In genomic region chr17:4577386-4577993, GRCh38 we compare ENCODE assay signal across 35 cellular contexts. TPM values are rescaled to one million over a fixed set of nuclear protein-coding genes. Genes with fewer than 3 reads are reported as not detected.
DNase-seq lines count a peak whose midpoint lies in the region; ATAC-seq and TF ChIP-seq lines count a peak whose summit lies in the region.
"Had no signal": no experiment of that assay in that cellular context is flagged by ENCODE, and none has a peak within 500 bp of the region (broad histone marks: within the 10 kb centered on the region; RNA-seq: fewer than 3 reads in every experiment).

No MANE protein-coding gene starts in this region.

- TF ChIP-seq CTCF in mesothelial cell of epicardium (IDR thresholded peaks at IDR 0.05; ENCODE audit: unreplicated experiment): no peak
- no peak for TF ChIP-seq CTCF in gastrocnemius medialis (IDR thresholded peaks at IDR 0.05 in 4 of 5, conservative IDR thresholded peaks at IDR 0.05 in 1 of 5)

- 0 out of 2 replicates have a peak, but pooled peaks cover 2% of the 10 kb centered on the region for H3K9me3 ChIP-seq in HUES6 (ENCODE audit: control insufficient read depth, insufficient read depth, low read depth, low read length)
- H3K9me3 ChIP-seq in gastrocnemius medialis: no peaks in the 10 kb centered on the region
- H3K9me3 ChIP-seq: transverse colon had no signal

- ATAC-seq in gastrocnemius medialis: no peak
- no peak for ATAC-seq in GM18907 (IDR thresholded peaks at IDR 0.05; ENCODE audit: unreplicated experiment)
- ATAC-seq in GM21619 (IDR thresholded peaks at IDR 0.05; ENCODE audit: unreplicated experiment): no peak
- ATAC-seq in GM21786 (IDR thresholded peaks at IDR 0.05; ENCODE audit: unreplicated experiment): no peak
- ATAC-seq: HCT116; naive thymus-derived CD8-positive, alpha-beta T cell; T-cell had no signal

- intact Hi-C loops in gastrocnemius medialis (cut with DNase I; ENCODE audit: low total_unique reads): loop anchor here (10.0 kb wide), 1 partner anchor 217 kb away; the partner anchor contains the start of gene PSMB6

- H3K36me3 Mint-ChIP-seq in mesothelial cell of epicardium: no peaks in the 10 kb centered on the region
- H3K36me3 Mint-ChIP-seq: activated naive CD8-positive, alpha-beta T cell treated with anti-CD3 and anti-CD28 coated beads for 36 hours; naive thymus-derived CD8-positive, alpha-beta T cell; T-cell had no signal

- no peaks in the 10 kb centered on the region for H3K9me3 Mint-ChIP-seq in mesothelial cell of epicardium
- H3K9me3 Mint-ChIP-seq: activated B cell treated with CpG ODN at 0.5 μM for 24 hours; activated CD4-positive, alpha-beta T cell treated with anti-CD3 and anti-CD28 coated beads, Interleukin-2, amount 10 ng/mL, durations not matched to agents 7 days and 5 days; activated naive CD8-positive, alpha-beta T cell treated with anti-CD3 and anti-CD28 coated beads for 36 hours; naive thymus-derived CD8-positive, alpha-beta T cell; T-cell had no signal

- no peaks in the 10 kb centered on the region for H3K27me3 Mint-ChIP-seq in mesothelial cell of epicardium (ENCODE audit: low read depth)

- in situ Hi-C loops in gastrocnemius medialis (cut with MboI; ENCODE audit: low sequenced_read_pairs in 4 of 4): no loop called here

- DNase-seq in amniotic epithelial cell (ENCODE audit: low read depth) (peak; percentile 54), mesothelial cell of epicardium (ENCODE audit: low spot score in 2 of 2, unreplicated experiment in 2 of 2) (no peak), gastrocnemius medialis (no peak)
- DNase-seq: activated B cell treated with CpG ODN at 0.5 μM for 24 hours; activated CD4-positive, alpha-beta T cell treated with anti-CD3 and anti-CD28 coated beads, Interleukin-2, amount 10 ng/mL, durations not matched to agents 7 days and 5 days; activated effector memory CD4-positive, alpha-beta T cell treated with Interleukin-2 at 50 U/mL for 16 hours; activated naive CD8-positive, alpha-beta T cell treated with anti-CD3 and anti-CD28 coated beads for 36 hours; COR-L47; DMS53; effector CD8-positive, alpha-beta T cell; NCI-H1092; NCI-H1694 treated with DMSO at 0.1 percent for 48 hours; NCI-H2171; stimulated activated CD4-positive, alpha-beta T cell treated with anti-CD3 and anti-CD28 coated beads, Interleukin-4, amount 100 ng/mL, for 24 hours; transverse colon had no signal

- no peak overlapping the region for H3K4me3 ChIP-seq in HUES6 (ENCODE audit: low read depth, low read length)
- no peak overlapping the region for H3K4me3 ChIP-seq in gastrocnemius medialis
- H3K4me3 ChIP-seq: coronary artery, transverse colon had no signal

- H3K36me3 ChIP-seq in HUES6 (ENCODE audit: control insufficient read depth, insufficient read depth, low read length) (no peaks in the 10 kb centered on the region), gastrocnemius medialis (no peaks in the 10 kb centered on the region)
- H3K36me3 ChIP-seq: transverse colon had no signal

- H3K27ac ChIP-seq in HUES6 (ENCODE audit: low read depth, low read length): peak overlapping the region; percentile 62
- H3K27ac ChIP-seq in gastrocnemius medialis: peak overlapping the region in 3 of 4 donors; percentile 78 to 84 (median 81)
- H3K27ac ChIP-seq: C4-2B, coronary artery, epithelial cell of prostate, parathyroid adenoma, transverse colon had no signal

- no peak overlapping the region for H3K4me3 Mint-ChIP-seq in mesothelial cell of epicardium
- H3K4me3 Mint-ChIP-seq: activated B cell treated with CpG ODN at 0.5 μM for 24 hours; activated CD4-positive, alpha-beta T cell treated with anti-CD3 and anti-CD28 coated beads, Interleukin-2, amount 10 ng/mL, durations not matched to agents 7 days and 5 days; activated naive CD8-positive, alpha-beta T cell treated with anti-CD3 and anti-CD28 coated beads for 36 hours; naive thymus-derived CD8-positive, alpha-beta T cell; T-cell had no signal

- peak overlapping the region; percentile 85 for H3K27ac Mint-ChIP-seq in mesothelial cell of epicardium
- H3K27ac Mint-ChIP-seq: activated B cell treated with CpG ODN at 0.5 μM for 24 hours; activated CD4-positive, alpha-beta T cell treated with anti-CD3 and anti-CD28 coated beads, Interleukin-2, amount 10 ng/mL, durations not matched to agents 7 days and 5 days; activated naive CD8-positive, alpha-beta T cell treated with anti-CD3 and anti-CD28 coated beads for 36 hours; naive thymus-derived CD8-positive, alpha-beta T cell; T-cell had no signal

- H3K27me3 ChIP-seq in HUES6 (ENCODE audit: control insufficient read depth, insufficient read depth, low read length) (peaks cover 7% of the 10 kb centered on the region), gastrocnemius medialis (no peaks in the 10 kb centered on the region)

- peaks cover 64% of the 10 kb centered on the region for H3K4me1 Mint-ChIP-seq in mesothelial cell of epicardium

- H3K9ac ChIP-seq in HUES6 (ENCODE audit: low read length): no peak overlapping the region
- H3K9ac ChIP-seq: parathyroid adenoma had no signal

- TF ChIP-seq POLR2A in gastrocnemius medialis (IDR thresholded peaks at IDR 0.05): no peak

- H3K4me1 ChIP-seq in HUES6 (ENCODE audit: control insufficient read depth, insufficient read depth, low read length) (peaks cover 32% of the 10 kb centered on the region), gastrocnemius medialis (peaks cover 36 to 42% of the 10 kb centered on the region in 2 donors)
- H3K4me1 ChIP-seq: parathyroid adenoma, transverse colon had no signal

RNA-seq across cellular contexts. Expression of gene SMTNL2, which starts 6.8 kb away (rescaled TPM):
- total RNA-seq in mesothelial cell of epicardium (64.8 to 68.2 TPM (median 65.7 TPM) in 3 replicates), gastrocnemius medialis (100 to 1,000 TPM; 110 to 588 (median 420) TPM)
- total RNA-seq: activated B cell treated with CpG ODN at 0.5 μM for 24 hours; activated CD4-positive, alpha-beta T cell treated with anti-CD3 and anti-CD28 coated beads, Interleukin-2, amount 10 ng/mL, durations not matched to agents 7 days and 5 days; activated CD8-positive, alpha-beta memory T cell treated with anti-CD3 and anti-CD28 coated beads for 36 hours; activated naive CD8-positive, alpha-beta T cell treated with anti-CD3 and anti-CD28 coated beads for 36 hours; glomerular endothelial cell; liver; mononuclear cell; naive thymus-derived CD8-positive, alpha-beta T cell; RPMI7951; T-cell had no signal

RNA-seq across cellular contexts. Expression of gene GGT6, which starts 17.1 kb away (rescaled TPM):
- total RNA-seq in mesothelial cell of epicardium (0.09 to 0.27 TPM (median 0.22 TPM) in 3 replicates), gastrocnemius medialis (under 1 TPM in 1 of 4 donors, not detected in 3; 0.63 TPM)
- total RNA-seq: activated B cell treated with CpG ODN at 0.5 μM for 24 hours; activated CD4-positive, alpha-beta T cell treated with anti-CD3 and anti-CD28 coated beads, Interleukin-2, amount 10 ng/mL, durations not matched to agents 7 days and 5 days; activated CD8-positive, alpha-beta memory T cell treated with anti-CD3 and anti-CD28 coated beads for 36 hours; activated naive CD8-positive, alpha-beta T cell treated with anti-CD3 and anti-CD28 coated beads for 36 hours; aorta; glomerular endothelial cell; mononuclear cell; naive thymus-derived CD8-positive, alpha-beta T cell; NCI-H460; RPMI7951; sciatic nerve; SK-MEL-5; T-cell had no signal

RNA-seq across cellular contexts. Expression of gene MYBBP1A, which starts 22.3 kb away (rescaled TPM):
- total RNA-seq in mesothelial cell of epicardium: 69.5 to 74.6 TPM (median 73.5 TPM) in 3 replicates
- total RNA-seq in gastrocnemius medialis: 10 to 100 TPM; 42.5 to 60.2 (median 48.9) TPM
